Comparison of ENCODE assay signal across 10 cellular contexts in genomic region chr2:187541086-187542085, GRCh38. TPM values are rescaled to one million over a fixed set of nuclear protein-coding genes. Genes with fewer than 3 reads are reported as not detected.
DNase-seq lines count a peak whose midpoint lies in the region; ATAC-seq and TF ChIP-seq lines count a peak whose summit lies in the region.
"Had no signal": no experiment of that assay in that cellular context is flagged by ENCODE, and none has a peak within 500 bp of the region (broad histone marks: within the 10 kb centered on the region; RNA-seq: fewer than 3 reads in every experiment).

No MANE protein-coding gene starts in this region.

- no peaks in the 10 kb centered on the region for H3K36me3 Mint-ChIP-seq in activated T-cell treated with anti-CD3 and anti-CD28 coated beads, Interleukin-2, amount 50 U/mL, for 4 hours (ENCODE audit: insufficient read depth)

- H3K79me2 ChIP-seq in parathyroid adenoma, result no peaks in the 10 kb centered on the region

- no peak overlapping the region for H3K4me2 ChIP-seq in parathyroid adenoma (ENCODE audit: low read length)

- ATAC-seq in activated T-cell treated with anti-CD3 and anti-CD28 coated beads, Interleukin-2, amount 50 U/mL, for 4 hours, result no peak

- CTCF ChIA-PET in BJ (lab: Yijun Ruan, JAX), result interaction anchor here (1.3 kb wide), 1 partner anchor 43 kb away, joined by 5 read pairs; no protein-coding TSS in a partner anchor

- H3K27ac ChIP-seq in SJSA1 (peak overlapping the region; percentile 83), parathyroid adenoma (peak overlapping the region; percentile 24)

- H3K4me3 ChIP-seq in BJ (ENCODE audit: low read depth, low read length), result no peak overlapping the region
- H3K4me3 ChIP-seq in SJSA1, result no peak overlapping the region
- no peak overlapping the region for H3K4me3 ChIP-seq in parathyroid adenoma (ENCODE audit: low read depth, low read length)

- H2AFZ ChIP-seq in parathyroid adenoma, result no peak overlapping the region

- DNase-seq in BJ (ENCODE audit: low read depth), result peak; percentile 68
- DNase-seq in SJSA1 (ENCODE audit: low read depth in 1 of 2, low spot score in 2 of 2), result peak; percentile 64 to 82
- DNase-seq in fibroblast of the conjunctiva (ENCODE audit: low read depth), result peak; percentile 78
- no peak for DNase-seq in occipital lobe (lab: John Stamatoyannopoulos, UW)
- DNase-seq in activated T-cell treated with anti-CD3 and anti-CD28 coated beads, Interleukin-2, amount 50 U/mL, for 4 hours, result no peak
- DNase-seq in OCI-M1 (lab: John Stamatoyannopoulos, UW), result no peak
- DNase-seq in NCI-H2081 treated with DMSO at 0.1 percent for 48 hours (lab: John Stamatoyannopoulos, UW), result no peak
- DNase-seq: DND-41 had no signal

- no peak overlapping the region for H3K4me3 Mint-ChIP-seq in activated T-cell treated with anti-CD3 and anti-CD28 coated beads, Interleukin-2, amount 50 U/mL, for 4 hours
- H3K4me3 Mint-ChIP-seq: central memory CD8-positive, alpha-beta T cell had no signal

- H3K4me1 Mint-ChIP-seq in activated T-cell treated with anti-CD3 and anti-CD28 coated beads, Interleukin-2, amount 50 U/mL, for 4 hours (ENCODE audit: low read depth), result no peaks in the 10 kb centered on the region
- H3K4me1 Mint-ChIP-seq: central memory CD8-positive, alpha-beta T cell had no signal

- H3K4me1 ChIP-seq in SJSA1 (replicated peaks) (peaks cover 62% of the 10 kb centered on the region), parathyroid adenoma (no peaks in the 10 kb centered on the region)

- no peaks in the 10 kb centered on the region for H3K27me3 Mint-ChIP-seq in activated T-cell treated with anti-CD3 and anti-CD28 coated beads, Interleukin-2, amount 50 U/mL, for 4 hours (ENCODE audit: low read depth)
- H3K27me3 Mint-ChIP-seq: central memory CD8-positive, alpha-beta T cell had no signal

- no peaks in the 10 kb centered on the region for H3K27me3 ChIP-seq in BJ (ENCODE audit: control insufficient read depth, insufficient read depth, low read length)
- no peaks in the 10 kb centered on the region for H3K27me3 ChIP-seq in SJSA1 (replicated peaks)
- no peaks in the 10 kb centered on the region for H3K27me3 ChIP-seq in parathyroid adenoma (ENCODE audit: control insufficient read depth, insufficient read depth, low read length)

- no peaks in the 10 kb centered on the region for H3K9me3 Mint-ChIP-seq in activated T-cell treated with anti-CD3 and anti-CD28 coated beads, Interleukin-2, amount 50 U/mL, for 4 hours

- H3K9me3 ChIP-seq in SJSA1 (replicated peaks), result no peaks in the 10 kb centered on the region
- H3K9me3 ChIP-seq in parathyroid adenoma (ENCODE audit: control insufficient read depth, low read length), result no peaks in the 10 kb centered on the region

- TF ChIP-seq CTCF in BJ (IDR thresholded peaks at IDR 0.05; ENCODE audit: insufficient read depth, low read depth, low read length), result no peak
- no peak for TF ChIP-seq CTCF in parathyroid adenoma (IDR thresholded peaks at IDR 0.05)

- POLR2A ChIA-PET in BJ (lab: Charles Lee), result no interaction called here

- no peak overlapping the region for H3K9ac ChIP-seq in parathyroid adenoma

- H3K36me3 ChIP-seq in BJ (ENCODE audit: control insufficient read depth, insufficient read depth, low read length), result no peaks in the 10 kb centered on the region
- H3K36me3 ChIP-seq in SJSA1, result peaks cover 23% of the 10 kb centered on the region
- H3K36me3 ChIP-seq in parathyroid adenoma (ENCODE audit: control insufficient read depth, insufficient read depth, low read length), result no peaks in the 10 kb centered on the region

RNA-seq across cellular contexts. Expression of gene TFPI, which starts 12.8 kb away (rescaled TPM):
- 10.9 and 28.2 TPM in 2 replicates for polyA plus RNA-seq in BJ (2011; rRNA removed)
- polyA minus RNA-seq in BJ (2011; rRNA and poly(A)+ RNA removed), result 9.1 and 13.2 TPM in 2 replicates
- total RNA-seq in SJSA1 (2014; rRNA removed; shearing (Covaris generic)), result 82.1 and 133 TPM in 2 replicates
- 35.2 TPM for total RNA-seq in occipital lobe
- total RNA-seq in activated T-cell treated with anti-CD3 and anti-CD28 coated beads, Interleukin-2, amount 50 U/mL, for 4 hours, result under 1 TPM; 0.26 to 0.65 (median 0.56) TPM

Comparison
In these comparisons a context has a peak if more than half of its experiments do, and no peak if none do; other contexts are left out.
1. DNase-seq: peak in BJ (single experiment), SJSA1 (2 of 2) and fibroblast of the conjunctiva (single experiment); none in occipital lobe (single experiment), activated T-cell treated with anti-CD3 and anti-CD28 coated beads, Interleukin-2, amount 50 U/mL, for 4 hours (single experiment), OCI-M1 (single experiment) and NCI-H2081 treated with DMSO at 0.1 percent for 48 hours (single experiment).
2. RNA of gene TFPI, which starts 12.8 kb away (total RNA-seq): 82.1 to 133 TPM in SJSA1 and 35.2 TPM in occipital lobe (single experiment); 0.26 to 0.65 TPM in activated T-cell treated with anti-CD3 and anti-CD28 coated beads, Interleukin-2, amount 50 U/mL, for 4 hours; every median in the first group is over 10 times any median in the second.